9 cellular contexts compared by ENCODE assay signal in the genomic region with DNA sequence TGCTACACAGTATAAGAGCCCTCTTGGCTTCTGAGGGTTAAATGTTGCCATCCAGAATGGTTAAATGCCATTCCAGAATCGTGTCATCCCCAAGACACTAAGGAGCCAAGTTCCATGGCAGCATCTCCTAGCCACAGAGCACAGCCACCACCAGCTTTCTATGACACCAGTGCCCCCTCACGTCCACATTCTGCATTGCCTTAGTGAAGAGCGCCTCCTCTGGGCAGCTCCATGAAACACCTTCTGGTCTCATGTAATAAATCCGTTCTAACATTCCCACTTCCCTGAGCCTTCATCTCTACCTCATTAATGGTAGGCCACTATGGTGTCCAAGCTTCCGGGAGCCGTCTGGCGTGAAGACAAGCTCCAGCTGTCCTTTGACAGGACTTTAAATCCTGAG. TPM values are rescaled to one million over a fixed set of nuclear protein-coding genes. Genes with fewer than 3 reads are reported as not detected.
DNase-seq lines count a peak whose midpoint lies in the region; ATAC-seq, FAIRE-seq and TF ChIP-seq lines count a peak whose summit lies in the region.
"Had no signal": no experiment of that assay in that cellular context is flagged by ENCODE, and none has a peak within 500 bp of the region (broad histone marks: within the 10 kb centered on the region; RNA-seq: fewer than 3 reads in every experiment).

No MANE protein-coding gene starts in this region.

- no peaks in the 10 kb centered on the region for H3K4me1 Mint-ChIP-seq in CD4-positive, alpha-beta T cell (ENCODE audit: low read depth)
- no peaks in the 10 kb centered on the region for H3K4me1 Mint-ChIP-seq in astrocyte (ENCODE audit: low read depth, unreplicated experiment)

- intact Hi-C loops in CD4-positive, alpha-beta T cell (cut with DNase I, micrococcal nuclease) = no loop called here
- intact Hi-C loops in PC-3 (cut with micrococcal nuclease) = no loop called here

- H3K4me2 ChIP-seq in PC-3 (ENCODE audit: low read length) (no peak overlapping the region), astrocyte (ENCODE audit: low read length) (no peak overlapping the region)

- BruUV-seq in PC-3 (replicated peaks; lab: Mats Ljungman, UMichigan) = no TSS peak

- H3K27me3 Mint-ChIP-seq in CD4-positive, alpha-beta T cell = no peaks in the 10 kb centered on the region
- peaks cover 6% of the 10 kb centered on the region for H3K27me3 Mint-ChIP-seq in astrocyte (ENCODE audit: low read depth, unreplicated experiment)

- H3F3A ChIP-seq in PC-3 (ENCODE audit: low read length, unreplicated experiment) = no peaks in the 10 kb centered on the region

- H2AFZ ChIP-seq in PC-3 (ENCODE audit: low read length) = no peak overlapping the region
- H2AFZ ChIP-seq in astrocyte (ENCODE audit: low read depth, low read length) = no peak overlapping the region

- no peaks in the 10 kb centered on the region for H3K36me3 ChIP-seq in PC-3 (ENCODE audit: low read depth, low read length)
- no peaks in the 10 kb centered on the region for H3K36me3 ChIP-seq in astrocyte (ENCODE audit: insufficient read depth, low read length)

- H3K4me1 ChIP-seq in PC-3 (ENCODE audit: insufficient read depth, low read length) = no peaks in the 10 kb centered on the region
- no peaks in the 10 kb centered on the region for H3K4me1 ChIP-seq in astrocyte (ENCODE audit: insufficient read depth, low read length)

- no peaks in the 10 kb centered on the region for H3K9me3 ChIP-seq in CD4-positive, alpha-beta T cell (ENCODE audit: control insufficient read depth, low read length)
- no peaks in the 10 kb centered on the region for H3K9me3 ChIP-seq in PC-3 (ENCODE audit: low read length)
- H3K9me3 ChIP-seq in astrocyte (ENCODE audit: insufficient read depth, low read depth, low read length) = no peaks in the 10 kb centered on the region

- POLR2A ChIA-PET in CD4-positive, alpha-beta T cell (lab: Charles Lee) = interaction anchor here (1.1 kb wide), 1 partner anchor 10 kb away, joined by 5 read pairs; no protein-coding TSS in a partner anchor
- POLR2A ChIA-PET in PC-3 (lab: Charles Lee; ENCODE audit: unreplicated experiment) = no interaction called here

- no peak overlapping the region for H3K9ac ChIP-seq in PC-3 (ENCODE audit: low read length)
- H3K9ac ChIP-seq in astrocyte (ENCODE audit: low read length) = no peak overlapping the region

- CTCF ChIA-PET in CD4-positive, alpha-beta T cell (lab: Charles Lee) = interaction anchor here (0.6 to 1.1 kb wide), 3 partner anchors 8 to 30 kb away, joined by 3 to 4 read pairs (median 3); no protein-coding TSS in a partner anchor
- CTCF ChIA-PET in PC-3 (lab: Charles Lee) = no interaction called here

- peak in 8 of 10 experiments; percentile 3 to 46 (median 28) for DNase-seq in CD4-positive, alpha-beta T cell
- peak; percentile 5 for DNase-seq in PC-3
- DNase-seq in astrocyte (ENCODE audit: low read depth) = no peak
- DNase-seq in iPS-NIHi7 (ENCODE audit: extremely low spot score) = peak; percentile 88
- peak in 4 of 6 experiments; percentile 6 to 29 (median 18) for DNase-seq in stimulated activated naive CD4-positive, alpha-beta T cell (lab: John Stamatoyannopoulos, UW)
- DNase-seq in NCI-H2081 treated with DMSO at 0.1 percent for 48 hours (lab: John Stamatoyannopoulos, UW) = no peak

- no peak for FAIRE-seq in astrocyte (lab: Jason Lieb, UNC)

- ATAC-seq in CD4-positive, alpha-beta T cell (ENCODE audit: poor library complexity) = peak; percentile 81
- ATAC-seq in GM21737 (IDR thresholded peaks at IDR 0.05; ENCODE audit: unreplicated experiment) = peak; percentile 59
- ATAC-seq in PC-3 = no peak
- ATAC-seq in GM21367 (IDR thresholded peaks at IDR 0.05; ENCODE audit: unreplicated experiment) = no peak

- no peaks in the 10 kb centered on the region for H3K36me3 Mint-ChIP-seq in CD4-positive, alpha-beta T cell (ENCODE audit: low read depth)
- peaks cover 8% of the 10 kb centered on the region for H3K36me3 Mint-ChIP-seq in astrocyte (ENCODE audit: low read depth, unreplicated experiment)

- H3K9me2 ChIP-seq in PC-3 (replicated peaks; ENCODE audit: low read length) = no peaks in the 10 kb centered on the region

- H3K27me3 ChIP-seq in CD4-positive, alpha-beta T cell (ENCODE audit: control insufficient read depth, insufficient read depth, low read length) = no peaks in the 10 kb centered on the region
- H3K27me3 ChIP-seq in PC-3 (ENCODE audit: low read length) (no peaks in the 10 kb centered on the region), astrocyte (ENCODE audit: insufficient read depth, low read length) (no peaks in the 10 kb centered on the region)

- H3K27ac ChIP-seq in CD4-positive, alpha-beta T cell (ENCODE audit: low read depth, low read length) = no peak overlapping the region
- H3K27ac ChIP-seq in PC-3 (ENCODE audit: low read length) (no peak overlapping the region), astrocyte (ENCODE audit: low read depth, low read length) (no peak overlapping the region)

- H3K79me2 ChIP-seq in PC-3 (ENCODE audit: low read length) = no peaks in the 10 kb centered on the region
- no peaks in the 10 kb centered on the region for H3K79me2 ChIP-seq in astrocyte (ENCODE audit: insufficient read depth, low read length)

- no peak overlapping the region for H3K27ac Mint-ChIP-seq in CD4-positive, alpha-beta T cell
- no peak overlapping the region for H3K27ac Mint-ChIP-seq in astrocyte (ENCODE audit: unreplicated experiment)
- H3K27ac Mint-ChIP-seq: IgD-negative memory B cell had no signal

- H3K4me3 ChIP-seq in PC-3 (ENCODE audit: low read length) (no peak overlapping the region), astrocyte (ENCODE audit: insufficient read depth, low read depth, low read length) (no peak overlapping the region)

- no peak overlapping the region for H3K4me3 Mint-ChIP-seq in CD4-positive, alpha-beta T cell
- H3K4me3 Mint-ChIP-seq in astrocyte (ENCODE audit: unreplicated experiment) = no peak overlapping the region
- H3K4me3 Mint-ChIP-seq: IgD-negative memory B cell had no signal

- H4K20me1 ChIP-seq in PC-3 (ENCODE audit: low read length) (no peaks in the 10 kb centered on the region), astrocyte (ENCODE audit: insufficient read depth, low read length) (no peaks in the 10 kb centered on the region)

- TF ChIP-seq CTCF in CD4-positive, alpha-beta T cell (IDR thresholded peaks at IDR 0.05) = peak; percentile 43
- TF ChIP-seq CTCF in PC-3 (conservative IDR thresholded peaks at IDR 0.05; ENCODE audit: low read depth, low read length) = peak; percentile 60
- TF ChIP-seq CTCF in astrocyte (IDR thresholded peaks at IDR 0.05; ENCODE audit: insufficient read depth, low read depth, low read length) = peak; percentile 79

- no peaks in the 10 kb centered on the region for H3K9me3 Mint-ChIP-seq in CD4-positive, alpha-beta T cell
- H3K9me3 Mint-ChIP-seq in astrocyte (ENCODE audit: unreplicated experiment) = no peaks in the 10 kb centered on the region
- H3K9me3 Mint-ChIP-seq: IgD-negative memory B cell had no signal

RNA-seq across cellular contexts. Expression of a gene that starts 12.4 kb away (rescaled TPM):
- total RNA-seq in CD4-positive, alpha-beta T cell = under 1 TPM; 0.36 to 0.64 TPM
- total RNA-seq in PC-3 (2014; rRNA removed) (1.4 TPM in 1 of 2 replicates, not detected in the other), astrocyte (not detected in 2 replicates)

RNA-seq across cellular contexts. Expression of a gene that starts 30.4 kb away (rescaled TPM):
- 100 to 1,000 TPM; 150 to 152 TPM for total RNA-seq in CD4-positive, alpha-beta T cell
- total RNA-seq in PC-3 (2014; rRNA removed) (293 and 348 TPM in 2 replicates), astrocyte (792 and 828 TPM in 2 replicates)

RNA-seq across cellular contexts. Expression of a gene that starts 44.9 kb away (rescaled TPM):
- 1,000 to 10,000 TPM; 2,404 to 2,435 TPM for total RNA-seq in CD4-positive, alpha-beta T cell
- 533 and 610 TPM in 2 replicates for total RNA-seq in PC-3 (2014; rRNA removed)
- 349 and 458 TPM in 2 replicates for total RNA-seq in astrocyte

Comparison
In these comparisons a context has a peak if more than half of its experiments do, and no peak if none do; other contexts are left out.
1. ATAC-seq: peak in CD4-positive, alpha-beta T cell (single experiment) and GM21737 (single experiment); none in PC-3 (single experiment) and GM21367 (single experiment).
2. DNase-seq: peak in CD4-positive, alpha-beta T cell (8 of 10), PC-3 (single experiment), iPS-NIHi7 (single experiment) and stimulated activated naive CD4-positive, alpha-beta T cell (4 of 6); none in astrocyte (single experiment) and NCI-H2081 treated with DMSO at 0.1 percent for 48 hours (single experiment).
3. Peak in every context shown above with its lines, with median percentiles within 50 percentile points of each other: CTCF ChIP-seq.